ENCODE assay signal across 23 cellular contexts in genomic region chr13:109608032-109608431, GRCh38.
"Had no signal": no experiment of that assay in that cellular context is flagged by ENCODE, and none has a peak within 500 bp of the region (broad histone marks: within the 10 kb centered on the region; RNA-seq: fewer than 3 reads in every experiment).

No MANE protein-coding gene starts in this region.

- H3K27ac ChIP-seq: colonic mucosa, coronary artery, dorsolateral prefrontal cortex, epithelial cell of prostate, esophagus muscularis mucosa, esophagus squamous epithelium, foreskin keratinocyte, gastrocnemius medialis, gastroesophageal sphincter, heart left ventricle, heart right ventricle had no signal

- H3K4me3 ChIP-seq: colonic mucosa, coronary artery, dorsolateral prefrontal cortex, esophagus muscularis mucosa, esophagus squamous epithelium, gastrocnemius medialis, gastroesophageal sphincter, heart left ventricle, heart right ventricle had no signal

- H3K9me3 ChIP-seq: colonic mucosa, esophagus muscularis mucosa, esophagus squamous epithelium, gastrocnemius medialis, gastroesophageal sphincter, heart left ventricle, heart right ventricle had no signal

- DNase-seq: colonic mucosa; cortex of kidney; dermis blood vessel endothelial cell; dorsolateral prefrontal cortex; effector CD4-positive, alpha-beta T cell; effector CD8-positive, alpha-beta T cell; effector memory CD4-positive, alpha-beta T cell; effector memory CD8-positive, alpha-beta T cell; endodermal cell; erythroblast; esophagus squamous epithelium; foreskin fibroblast; foreskin keratinocyte; foreskin melanocyte; gastrocnemius medialis; glutamatergic neuron; head of caudate nucleus; heart left ventricle; heart right ventricle had no signal

- H3K27me3 ChIP-seq: colonic mucosa, dorsolateral prefrontal cortex, esophagus muscularis mucosa, esophagus squamous epithelium, foreskin keratinocyte, gastrocnemius medialis, gastroesophageal sphincter had no signal

- H3K4me1 ChIP-seq: colonic mucosa, esophagus muscularis mucosa, esophagus squamous epithelium, foreskin keratinocyte, gastrocnemius medialis, gastroesophageal sphincter, heart left ventricle, heart right ventricle had no signal

- H3K36me3 ChIP-seq: colonic mucosa, esophagus muscularis mucosa, esophagus squamous epithelium, gastrocnemius medialis, gastroesophageal sphincter, heart left ventricle, heart right ventricle had no signal
